In genomic region chr22:43038325-43038724, GRCh38 we compare ENCODE assay signal across 1 cellular context.
TF ChIP-seq lines count a peak whose summit lies in the region.

No MANE protein-coding gene starts in this region.

TF ChIP-seq in WTC11, 78 proteins besides CTCF, POLR2A, EP300 and RAD21 (continued from another document):
- TF ChIP-seq ATF6 (CRISPR knock-in tag; IDR thresholded peaks at IDR 0.05) (no peak), JUN (CRISPR knock-in tag; IDR thresholded peaks at IDR 0.05) (no peak), GRHL2 (CRISPR knock-in tag; IDR thresholded peaks at IDR 0.05; ENCODE audit: insufficient replicate concordance, severe bottlenecking) (no peak), KAT7 (CRISPR knock-in tag; IDR thresholded peaks at IDR 0.05; ENCODE audit: borderline replicate concordance) (no peak), RELA (CRISPR knock-in tag; IDR thresholded peaks at IDR 0.05; ENCODE audit: borderline replicate concordance) (no peak), ZNF138 (CRISPR knock-in tag; conservative IDR thresholded peaks at IDR 0.05) (no peak), USF2 (CRISPR knock-in tag; IDR thresholded peaks at IDR 0.05) (no peak), NR3C1 (CRISPR knock-in tag; conservative IDR thresholded peaks at IDR 0.05; ENCODE audit: low read depth) (no peak), SMAD3 (CRISPR knock-in tag; IDR thresholded peaks at IDR 0.05; ENCODE audit: borderline replicate concordance) (no peak), ZNF416 (CRISPR knock-in tag; IDR thresholded peaks at IDR 0.05) (no peak), CBFB (CRISPR knock-in tag; IDR thresholded peaks at IDR 0.05; ENCODE audit: low read depth) (no peak), ZSCAN18 (CRISPR knock-in tag; IDR thresholded peaks at IDR 0.05) (no peak)
